11 cellular contexts compared by ENCODE assay signal in the genomic region with DNA sequence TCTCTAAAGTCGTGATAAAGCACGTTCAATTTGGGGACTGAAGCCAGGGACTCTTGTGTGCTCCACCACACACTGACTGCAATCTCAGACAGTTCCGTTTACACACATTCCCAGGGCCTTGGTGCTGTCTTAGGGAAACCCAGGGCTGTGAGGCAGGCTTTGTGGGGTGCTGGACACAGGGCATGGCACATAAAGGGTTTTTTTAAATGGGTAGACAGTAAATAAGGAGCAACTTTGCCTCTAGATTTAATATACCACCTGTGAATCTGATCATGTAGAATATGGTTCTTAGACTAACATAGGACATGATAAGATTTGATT. TPM values are rescaled to one million over a fixed set of nuclear protein-coding genes. Genes with fewer than 3 reads are reported as not detected.
A peak's percentile ranks its signal among the peaks of the same experiment; 100 is the strongest.
DNase-seq lines count a peak whose midpoint lies in the region; ATAC-seq and TF ChIP-seq lines count a peak whose summit lies in the region.
"Had no signal": no experiment of that assay in that cellular context is flagged by ENCODE, and none has a peak within 500 bp of the region (broad histone marks: within the 10 kb centered on the region; RNA-seq: fewer than 3 reads in every experiment).

No MANE protein-coding gene starts in this region.

- peaks cover 8% of the 10 kb centered on the region for H3K36me3 Mint-ChIP-seq in activated naive CD4-positive, alpha-beta T cell treated with anti-CD3 and anti-CD28 coated beads, Interleukin-2, amount 10 ng/mL, durations not matched to agents 7 days and 5 days
- no peaks in the 10 kb centered on the region for H3K36me3 Mint-ChIP-seq in endothelial cell (ENCODE audit: low read depth, unreplicated experiment)
- H3K36me3 Mint-ChIP-seq in stimulated activated effector memory CD8-positive, alpha-beta T cell treated with anti-CD3 and anti-CD28 coated beads, Interleukin-12 subunit alpha, Interleukin-12 subunit beta, amount 100 ng/mL, for 72 hours: peaks cover 5% of the 10 kb centered on the region

- H3K4me1 Mint-ChIP-seq in activated naive CD4-positive, alpha-beta T cell treated with anti-CD3 and anti-CD28 coated beads, Interleukin-2, amount 10 ng/mL, durations not matched to agents 7 days and 5 days: peaks cover 33% of the 10 kb centered on the region
- H3K4me1 Mint-ChIP-seq in endothelial cell (ENCODE audit: unreplicated experiment): peaks cover 7% of the 10 kb centered on the region
- H3K4me1 Mint-ChIP-seq in stimulated activated effector memory CD8-positive, alpha-beta T cell treated with anti-CD3 and anti-CD28 coated beads, Interleukin-12 subunit alpha, Interleukin-12 subunit beta, amount 100 ng/mL, for 72 hours: peaks cover 52% of the 10 kb centered on the region

- TF ChIP-seq CTCF in PC-3 (conservative IDR thresholded peaks at IDR 0.05; ENCODE audit: low read depth, low read length) (no peak), endothelial cell (IDR thresholded peaks at IDR 0.05; ENCODE audit: unreplicated experiment) (no peak), GM10266 (IDR thresholded peaks at IDR 0.05; ENCODE audit: control insufficient read depth, insufficient read depth, low read depth, missing control alignments) (no peak)

- no peaks in the 10 kb centered on the region for H3F3A ChIP-seq in PC-3 (ENCODE audit: low read length, unreplicated experiment)

- H3K9me3 ChIP-seq in PC-3 (ENCODE audit: low read length): no peaks in the 10 kb centered on the region
- H3K9me3 ChIP-seq: mucosa of descending colon, vagina had no signal

- CTCF ChIA-PET in activated naive CD4-positive, alpha-beta T cell treated with anti-CD3 and anti-CD28 coated beads, Interleukin-2, amount 10 ng/mL, durations not matched to agents 7 days and 5 days (lab: Charles Lee): interaction anchor here (0.5 kb wide), 1 partner anchor 19 kb away, joined by 4 read pairs; no protein-coding TSS in a partner anchor
- CTCF ChIA-PET in PC-3 (lab: Charles Lee): no interaction called here

- peak overlapping the region; percentile 79 for H3K4me3 Mint-ChIP-seq in activated naive CD4-positive, alpha-beta T cell treated with anti-CD3 and anti-CD28 coated beads, Interleukin-2, amount 10 ng/mL, durations not matched to agents 7 days and 5 days
- H3K4me3 Mint-ChIP-seq in endothelial cell (ENCODE audit: unreplicated experiment): peak overlapping the region; percentile 47
- H3K4me3 Mint-ChIP-seq in stimulated activated effector memory CD8-positive, alpha-beta T cell treated with anti-CD3 and anti-CD28 coated beads, Interleukin-12 subunit alpha, Interleukin-12 subunit beta, amount 100 ng/mL, for 72 hours: peak overlapping the region; percentile 93

- no peak for DNase-seq in activated naive CD4-positive, alpha-beta T cell treated with anti-CD3 and anti-CD28 coated beads, Interleukin-2, amount 10 ng/mL, durations not matched to agents 7 days and 5 days
- DNase-seq in activated naive CD4-positive, alpha-beta T cell treated with Interleukin-2 at 50 U/mL for 16 hours: no peak
- DNase-seq in PC-3 (no peak), endothelial cell (ENCODE audit: low spot score) (no peak), NCI-H1694 treated with DMSO at 0.1 percent for 48 hours (lab: John Stamatoyannopoulos, UW) (no peak), SHP77 treated with DMSO at 0.1 percent for 48 hours (lab: John Stamatoyannopoulos, UW) (no peak), GM10266 (ENCODE audit: extremely low spot score) (no peak)
- DNase-seq in stimulated activated effector memory CD8-positive, alpha-beta T cell treated with anti-CD3 and anti-CD28 coated beads, Interleukin-12 subunit alpha, Interleukin-12 subunit beta, amount 100 ng/mL, for 72 hours (ENCODE audit: low spot score in 2 of 2): no peak
- DNase-seq: erythroblast had no signal

- no peaks in the 10 kb centered on the region for H3K9me2 ChIP-seq in PC-3 (replicated peaks; ENCODE audit: low read length)

- H3K9ac ChIP-seq in PC-3 (ENCODE audit: low read length): no peak overlapping the region

- H3K27me3 Mint-ChIP-seq in activated naive CD4-positive, alpha-beta T cell treated with anti-CD3 and anti-CD28 coated beads, Interleukin-2, amount 10 ng/mL, durations not matched to agents 7 days and 5 days: no peaks in the 10 kb centered on the region
- H3K27me3 Mint-ChIP-seq in endothelial cell (ENCODE audit: unreplicated experiment): no peaks in the 10 kb centered on the region

- POLR2A ChIA-PET in PC-3 (lab: Charles Lee; ENCODE audit: unreplicated experiment): no interaction called here

- no TSS peak for BruUV-seq in PC-3 (replicated peaks; lab: Mats Ljungman, UMichigan)

- no peak overlapping the region for H3K27ac Mint-ChIP-seq in activated naive CD4-positive, alpha-beta T cell treated with anti-CD3 and anti-CD28 coated beads, Interleukin-2, amount 10 ng/mL, durations not matched to agents 7 days and 5 days
- H3K27ac Mint-ChIP-seq in endothelial cell (ENCODE audit: unreplicated experiment): no peak overlapping the region
- H3K27ac Mint-ChIP-seq in stimulated activated effector memory CD8-positive, alpha-beta T cell treated with anti-CD3 and anti-CD28 coated beads, Interleukin-12 subunit alpha, Interleukin-12 subunit beta, amount 100 ng/mL, for 72 hours: peak overlapping the region; percentile 92

- no peak overlapping the region for H2AFZ ChIP-seq in PC-3 (ENCODE audit: low read length)

- intact Hi-C loops in PC-3 (cut with micrococcal nuclease): loop anchor here (5.0 to 10.0 kb wide), 3 partner anchors 34 to 206 kb away; partner anchors contain the start of genes ABHD12 and APMAP

- H3K4me2 ChIP-seq in PC-3 (ENCODE audit: low read length): peak overlapping the region; percentile 88

- H3K27me3 ChIP-seq in PC-3 (ENCODE audit: low read length): no peaks in the 10 kb centered on the region
- H3K27me3 ChIP-seq: vagina had no signal

- peak overlapping the region; percentile 86; the same call in 1 of the 2 replicates for H3K4me3 ChIP-seq in PC-3 (ENCODE audit: low read length)
- H3K4me3 ChIP-seq: mucosa of descending colon, vagina had no signal

- H3K9me3 Mint-ChIP-seq in activated naive CD4-positive, alpha-beta T cell treated with anti-CD3 and anti-CD28 coated beads, Interleukin-2, amount 10 ng/mL, durations not matched to agents 7 days and 5 days: no peaks in the 10 kb centered on the region
- no peaks in the 10 kb centered on the region for H3K9me3 Mint-ChIP-seq in endothelial cell (ENCODE audit: unreplicated experiment)
- no peaks in the 10 kb centered on the region for H3K9me3 Mint-ChIP-seq in stimulated activated effector memory CD8-positive, alpha-beta T cell treated with anti-CD3 and anti-CD28 coated beads, Interleukin-12 subunit alpha, Interleukin-12 subunit beta, amount 100 ng/mL, for 72 hours

- peaks cover 72% of the 10 kb centered on the region for H3K79me2 ChIP-seq in PC-3 (ENCODE audit: low read length)

- no peak overlapping the region for H3K27ac ChIP-seq in PC-3 (ENCODE audit: low read length)
- H3K27ac ChIP-seq: vagina had no signal

- H3K36me3 ChIP-seq in PC-3 (ENCODE audit: low read depth, low read length): no peaks in the 10 kb centered on the region; the same call in 1 of the 2 replicates
- H3K36me3 ChIP-seq: vagina had no signal

- ATAC-seq in PC-3: no peak
- ATAC-seq in stimulated activated effector memory CD8-positive, alpha-beta T cell treated with anti-CD3 and anti-CD28 coated beads, Interleukin-12 subunit alpha, Interleukin-12 subunit beta, amount 100 ng/mL, for 72 hours: no peak

- peaks cover 39% of the 10 kb centered on the region for H3K4me1 ChIP-seq in PC-3 (ENCODE audit: insufficient read depth, low read length)

- no peaks in the 10 kb centered on the region; the same call in 1 of the 2 replicates for H4K20me1 ChIP-seq in PC-3 (ENCODE audit: low read length)

RNA-seq across cellular contexts. Expression of gene ENTPD6, which starts 2.3 kb away (rescaled TPM):
- total RNA-seq in PC-3 (2014; rRNA removed) (122 and 150 TPM in 2 replicates), endothelial cell (ENCODE audit: unreplicated experiment) (43.0 TPM)

RNA-seq across cellular contexts. Expression of gene PYGB, which starts 50.1 kb away (rescaled TPM):
- total RNA-seq in PC-3 (2014; rRNA removed): 216 and 245 TPM in 2 replicates
- total RNA-seq in endothelial cell (ENCODE audit: unreplicated experiment): 57.9 TPM
